In the genomic region with DNA sequence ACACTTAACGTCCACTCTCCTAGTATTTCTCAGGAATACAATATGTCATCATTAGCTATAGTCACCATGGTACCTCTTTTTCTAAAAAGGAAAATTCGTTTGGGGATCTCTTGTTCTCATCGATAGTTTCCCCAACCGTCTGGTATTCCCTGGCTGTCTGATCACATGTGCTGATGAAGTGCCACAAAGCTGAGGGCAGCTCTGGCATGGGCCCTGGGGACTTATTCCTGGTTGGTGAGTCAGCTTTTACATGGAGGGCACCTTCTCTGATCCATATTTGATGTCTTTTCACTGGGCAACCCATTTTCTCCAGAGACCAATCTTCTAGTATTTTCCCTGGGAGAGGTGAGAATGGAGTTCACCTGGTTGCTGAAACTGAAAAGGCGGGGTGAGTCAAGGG, we compare ENCODE assay signal across 29 cellular contexts. TPM values are rescaled to one million over a fixed set of nuclear protein-coding genes. Genes with fewer than 3 reads are reported as not detected.
DNase-seq lines count a peak whose midpoint lies in the region; ATAC-seq, FAIRE-seq and TF ChIP-seq lines count a peak whose summit lies in the region.
"Had no signal": no experiment of that assay in that cellular context is flagged by ENCODE, and none has a peak within 500 bp of the region (broad histone marks: within the 10 kb centered on the region; RNA-seq: fewer than 3 reads in every experiment).

No MANE protein-coding gene starts in this region.

- no peak for FAIRE-seq in HepG2 (lab: Jason Lieb, UNC)
- FAIRE-seq: A549, D721Med had no signal

- no peak overlapping the region for H2AFZ ChIP-seq in HepG2 (ENCODE audit: low read length)

- in situ Hi-C loops in HepG2 (cut with HindIII; ENCODE audit: extremely low pct_ligation_motif_present, low pct_unique_long_range_greater_than_20kb), result no loop called here

- no peak overlapping the region for H3K4me2 ChIP-seq in HepG2 (ENCODE audit: low read depth, low read length)
- H3K4me2 ChIP-seq: A549; BLaER1; BLaER1 treated with 17β-estradiol and CSF1 and Interleukin-3, amounts not matched to agents 10 nM and 100 nM had no signal

- TF ChIP-seq CTCF in HepG2 (CRISPR knock-in tag; IDR thresholded peaks at IDR 0.05) (no peak), right lobe of liver (IDR thresholded peaks at IDR 0.05) (no peak)

- no peak overlapping the region for H3K27ac ChIP-seq in HepG2 (ENCODE audit: extremely low read length, insufficient read depth, low read length)
- no peak overlapping the region for H3K27ac ChIP-seq in right lobe of liver
- H3K27ac ChIP-seq: 22Rv1; A549; BLaER1; BLaER1 treated with 17β-estradiol and CSF1 and Interleukin-3, amounts not matched to agents 10 nM and 100 nM; C4-2B had no signal

- POLR2A ChIA-PET in HepG2 (lab: Yijun Ruan, JAX), result no interaction called here

- ATAC-seq in HepG2, result no peak
- ATAC-seq in right lobe of liver, result no peak
- ATAC-seq: A549; CD8-positive, alpha-beta T cell had no signal

- H3K4me3 ChIP-seq in HepG2 (replicated peaks in 1 of 3; ENCODE audit: insufficient read depth in 1 of 3, low read depth in 2 of 3, low read length in 3 of 3) (no peak overlapping the region), right lobe of liver (no peak overlapping the region)
- H3K4me3 ChIP-seq: A549; BLaER1; BLaER1 treated with 17β-estradiol and CSF1 and Interleukin-3, amounts not matched to agents 10 nM and 100 nM had no signal

- H3K4me1 ChIP-seq in HepG2 (ENCODE audit: insufficient read depth, low read length) (no peaks in the 10 kb centered on the region), right lobe of liver (peaks cover 0 to 5% (median 0%) of the 10 kb centered on the region in 4 donors)
- H3K4me1 ChIP-seq: A549; BE2C; BLaER1; BLaER1 treated with 17β-estradiol and CSF1 and Interleukin-3, amounts not matched to agents 10 nM and 100 nM; Caco-2 had no signal

- 95% methylated on average over 5 of the region's 5 CpGs for WGBS in HepG2 (ENCODE audit: low lambda C conversion rate)
- 94% methylated on average over 5 of the region's 5 CpGs for WGBS in right lobe of liver (ENCODE audit: insufficient coverage, low coverage, low lambda C conversion rate, missing lambda C conversion rate)

- CTCF ChIA-PET in HepG2 (lab: Yijun Ruan, JAX; ENCODE audit: low intra/inter-chr PET ratio, low total read pairs), result no interaction called here

- H3K9me3 ChIP-seq in HepG2 (ENCODE audit: low read length), result no peaks in the 10 kb centered on the region
- H3K9me3 ChIP-seq in right lobe of liver, result no peaks in the 10 kb centered on the region
- H3K9me3 ChIP-seq: A549; BE2C; BLaER1; BLaER1 treated with 17β-estradiol and CSF1 and Interleukin-3, amounts not matched to agents 10 nM and 100 nM; Caco-2 had no signal

- BruUV-seq in HepG2 (replicated peaks; lab: Mats Ljungman, UMichigan), result no TSS peak

- TF ChIP-seq POLR2A in HepG2 (IDR thresholded peaks at IDR 0.05; ENCODE audit: insufficient read depth in 1 of 2, low read depth in 2 of 2, low read length in 2 of 2), result no peak
- no peak for TF ChIP-seq POLR2A in right lobe of liver (IDR thresholded peaks at IDR 0.05)

- intact Hi-C loops in HepG2 (cut with micrococcal nuclease; ENCODE audit: unreplicated experiment) (no loop called here), right lobe of liver (cut with DNase I) (no loop called here)

- H4K20me1 ChIP-seq in HepG2 (ENCODE audit: insufficient read depth, low read length), result no peaks in the 10 kb centered on the region
- H4K20me1 ChIP-seq: BLaER1 had no signal

- no peaks in the 10 kb centered on the region for H3K79me2 ChIP-seq in HepG2 (ENCODE audit: insufficient read depth, low read length)

- peaks cover 28 to 94% of the 10 kb centered on the region in 2 experiments for H3K36me3 ChIP-seq in HepG2 (replicated peaks in 1 of 2; ENCODE audit: control insufficient read depth in 1 of 2, insufficient read depth in 2 of 2, low read length in 2 of 2)
- H3K36me3 ChIP-seq in right lobe of liver, result peaks cover 0 to 27% (median 18%) of the 10 kb centered on the region in 4 donors

- no peak for DNase-seq in HepG2 (ENCODE audit: low spot score)
- DNase-seq in right lobe of liver, result no peak
- DNase-seq: 8988T; ACHN; AML-193; BE2C; C1 segment of cervical spinal cord; Caco-2; Calu3; CD4-positive, alpha-beta memory T cell; CD4-positive, alpha-beta T cell; CD4-positive, CD25-positive, alpha-beta regulatory T cell; CD8-positive, alpha-beta memory T cell; CD8-positive, alpha-beta T cell; COR-L47; DMS 273 treated with DMSO at 0.1 percent for 48 hours; DMS153; DMS53; DMS79; DMS79 treated with DMSO at 0.1 percent for 48 hours; DND-41; EL had no signal

- no peak for TF ChIP-seq RAD21 in HepG2 (CRISPR knock-in tag; IDR thresholded peaks at IDR 0.05)

- TF ChIP-seq EP300 in HepG2 (IDR thresholded peaks at IDR 0.05; ENCODE audit: low read depth in 2 of 2, low read length in 2 of 2), result no peak
- no peak for TF ChIP-seq EP300 in HepG2 (CRISPR knock-in tag; IDR thresholded peaks at IDR 0.05; ENCODE audit: borderline replicate concordance)

- H3K9ac ChIP-seq in HepG2 (ENCODE audit: insufficient read depth, low read depth, low read length), result no peak overlapping the region
- H3K9ac ChIP-seq: BLaER1; BLaER1 treated with 17β-estradiol and CSF1 and Interleukin-3, amounts not matched to agents 10 nM and 100 nM had no signal

- H3K27me3 ChIP-seq in HepG2 (ENCODE audit: control insufficient read depth in 1 of 2, insufficient read depth in 2 of 2, low read length in 2 of 2) (no peaks in the 10 kb centered on the region), right lobe of liver (no peaks in the 10 kb centered on the region)
- H3K27me3 ChIP-seq: BE2C; BLaER1; BLaER1 treated with 17β-estradiol and CSF1 and Interleukin-3, amounts not matched to agents 10 nM and 100 nM had no signal

TF ChIP-seq in HepG2, 621 proteins besides CTCF, POLR2A, EP300 and RAD21:
- TF ChIP-seq ZFX (CRISPR knock-in tag; IDR thresholded peaks at IDR 0.05; ENCODE audit: low read depth) (no peak), RBM22 (optimal IDR thresholded peaks at IDR 0.05; ENCODE audit: low read length) (peak; percentile 49)

RNA-seq across cellular contexts. Expression of a gene that starts 39.5 kb away (rescaled TPM):
- total RNA-seq in HepG2 (2016; rRNA removed; fragmentation: Illumina TruSeq; extraction: Trizol) (111 and 123 TPM in 2 replicates), right lobe of liver (10 to 100 TPM; 21.7 to 34.3 (median 28.8) TPM)
- 70.0 and 76.6 TPM in 2 replicates for total RNA-seq in HepG2 (2016; cell fraction: cytosol; rRNA removed; fragmentation: Illumina TruSeq; extraction: Trizol; ENCODE audit: low read depth)
- 108 and 120 TPM in 2 replicates for total RNA-seq in HepG2 (2016; cell fraction: insoluble cytoplasmic fraction; rRNA removed; fragmentation: Illumina TruSeq; extraction: Trizol)
- 74.5 and 80.2 TPM in 2 replicates for total RNA-seq in HepG2 (2016; cell fraction: membrane; rRNA removed; fragmentation: Illumina TruSeq; extraction: Trizol)
- total RNA-seq in HepG2 (2016; cell fraction: nucleus; rRNA removed; fragmentation: Illumina TruSeq; extraction: Trizol), result 92.1 and 105 TPM in 2 replicates
- 63.3 and 74.3 TPM in 2 replicates for polyA plus RNA-seq in HepG2 (2011; rRNA removed)
- 34.0 and 48.4 TPM in 2 replicates for polyA plus RNA-seq in HepG2 (2011; cell fraction: cytosol; rRNA removed)
- polyA plus RNA-seq in HepG2 (2011; cell fraction: nucleus; rRNA removed), result 72.3 and 87.3 TPM in 2 replicates
- 53.4 and 77.3 TPM in 2 replicates for polyA plus RNA-seq in HepG2 (2012)
- polyA plus RNA-seq in HepG2 (2016; cell fraction: cytosol; fragmentation: Illumina TruSeq; extraction: Trizol; ENCODE audit: low read depth), result 18.7 and 22.7 TPM in 2 replicates
- polyA plus RNA-seq in HepG2 (2016; cell fraction: insoluble cytoplasmic fraction; fragmentation: Illumina TruSeq; extraction: Trizol; ENCODE audit: low read depth), result 97.8 and 98.0 TPM in 2 replicates
- polyA plus RNA-seq in HepG2 (2016; cell fraction: membrane; fragmentation: Illumina TruSeq; extraction: Trizol; ENCODE audit: low read depth), result 37.9 and 38.5 TPM in 2 replicates
- 151 TPM in 2 replicates for polyA plus RNA-seq in HepG2 (2016; cell fraction: nucleus; fragmentation: Illumina TruSeq; extraction: Trizol; ENCODE audit: insufficient read depth, low read depth)
- 21.2 and 30.6 TPM in 2 replicates for polyA minus RNA-seq in HepG2 (2011; rRNA and poly(A)+ RNA removed; ENCODE audit: low replicate concordance)
- polyA minus RNA-seq in HepG2 (2011; cell fraction: cytosol; rRNA and poly(A)+ RNA removed), result 40.8 and 41.2 TPM in 2 replicates
- 103 and 116 TPM in 2 replicates for polyA minus RNA-seq in HepG2 (2011; cell fraction: nucleus; rRNA and poly(A)+ RNA removed)

RNA-seq across cellular contexts. Expression of a gene that starts 56.8 kb away (rescaled TPM):
- total RNA-seq in HepG2 (2016; rRNA removed; fragmentation: Illumina TruSeq; extraction: Trizol) (48.2 and 59.5 TPM in 2 replicates), right lobe of liver (100 to 1,000 TPM in 3 of 6 experiments, 10 to 100 TPM in 3; 55.0 to 482 (median 99.6) TPM)
- total RNA-seq in HepG2 (2016; cell fraction: cytosol; rRNA removed; fragmentation: Illumina TruSeq; extraction: Trizol; ENCODE audit: low read depth), result 6.8 and 6.9 TPM in 2 replicates
- 49.0 and 63.7 TPM in 2 replicates for total RNA-seq in HepG2 (2016; cell fraction: insoluble cytoplasmic fraction; rRNA removed; fragmentation: Illumina TruSeq; extraction: Trizol)
- 11.1 and 12.7 TPM in 2 replicates for total RNA-seq in HepG2 (2016; cell fraction: membrane; rRNA removed; fragmentation: Illumina TruSeq; extraction: Trizol)
- 47.7 and 49.9 TPM in 2 replicates for total RNA-seq in HepG2 (2016; cell fraction: nucleus; rRNA removed; fragmentation: Illumina TruSeq; extraction: Trizol)
- 149 and 155 TPM in 2 replicates for polyA plus RNA-seq in HepG2 (2011; rRNA removed)
- 56.2 and 104 TPM in 2 replicates for polyA plus RNA-seq in HepG2 (2011; cell fraction: cytosol; rRNA removed)
- 198 and 259 TPM in 2 replicates for polyA plus RNA-seq in HepG2 (2011; cell fraction: nucleus; rRNA removed)
- 240 and 305 TPM in 2 replicates for polyA plus RNA-seq in HepG2 (2012)
- polyA plus RNA-seq in HepG2 (2016; cell fraction: cytosol; fragmentation: Illumina TruSeq; extraction: Trizol; ENCODE audit: low read depth), result 1.7 and 1.8 TPM in 2 replicates
- 40.5 and 43.0 TPM in 2 replicates for polyA plus RNA-seq in HepG2 (2016; cell fraction: insoluble cytoplasmic fraction; fragmentation: Illumina TruSeq; extraction: Trizol; ENCODE audit: low read depth)
- polyA plus RNA-seq in HepG2 (2016; cell fraction: membrane; fragmentation: Illumina TruSeq; extraction: Trizol; ENCODE audit: low read depth), result 4.7 TPM in 2 replicates
- polyA plus RNA-seq in HepG2 (2016; cell fraction: nucleus; fragmentation: Illumina TruSeq; extraction: Trizol; ENCODE audit: insufficient read depth, low read depth), result 48.3 and 48.5 TPM in 2 replicates
- polyA minus RNA-seq in HepG2 (2011; rRNA and poly(A)+ RNA removed; ENCODE audit: low replicate concordance), result 82.4 TPM in 1 of 2 replicates, not detected in the other
- 87.4 and 116 TPM in 2 replicates for polyA minus RNA-seq in HepG2 (2011; cell fraction: cytosol; rRNA and poly(A)+ RNA removed)
- polyA minus RNA-seq in HepG2 (2011; cell fraction: nucleus; rRNA and poly(A)+ RNA removed), result 369 and 460 TPM in 2 replicates
- total RNA-seq: A172 had no signal
